25 cellular contexts compared by ENCODE assay signal in the genomic region with DNA sequence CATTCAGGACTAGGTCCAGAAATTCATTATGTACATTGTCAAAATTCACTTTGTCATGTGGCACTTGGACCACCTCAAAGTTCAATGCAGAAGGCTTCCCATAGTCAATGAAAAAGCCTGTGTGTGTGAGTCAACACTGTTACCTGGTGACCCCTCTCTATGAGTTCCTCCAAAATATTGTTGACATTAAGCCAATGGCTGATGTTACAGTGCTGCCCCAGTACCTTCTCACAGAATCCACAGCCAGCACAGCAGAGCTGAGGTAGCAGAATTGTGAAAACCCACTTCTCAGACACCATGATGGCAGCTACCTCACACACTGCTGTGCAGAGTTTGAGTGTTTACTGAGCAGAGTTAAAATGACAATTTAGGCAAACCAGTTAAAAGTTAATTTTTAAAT. TPM values are rescaled to one million over a fixed set of nuclear protein-coding genes. Genes with fewer than 3 reads are reported as not detected.
A peak's percentile ranks its signal among the peaks of the same experiment; 100 is the strongest.
DNase-seq lines count a peak whose midpoint lies in the region; ATAC-seq, FAIRE-seq and TF ChIP-seq lines count a peak whose summit lies in the region.
"Had no signal": no experiment of that assay in that cellular context is flagged by ENCODE, and none has a peak within 500 bp of the region (broad histone marks: within the 10 kb centered on the region; RNA-seq: fewer than 3 reads in every experiment).

No MANE protein-coding gene starts in this region.

- peak in 1 of 2 experiments; percentile 19; a peak in 1 of 6 replicates for ATAC-seq in A549
- ATAC-seq in HepG2, result peak; percentile 95
- ATAC-seq in HG03280 (IDR thresholded peaks at IDR 0.05; ENCODE audit: unreplicated experiment), result no peak
- ATAC-seq: K562 had no signal

- H3K4me3 ChIP-seq in A549 (no peak overlapping the region), epithelial cell of proximal tubule (ENCODE audit: low read depth, low read length) (no peak overlapping the region), HepG2 (replicated peaks in 1 of 3; ENCODE audit: insufficient read depth in 1 of 3, low read depth in 2 of 3, low read length in 3 of 3) (no peak overlapping the region)
- H3K4me3 ChIP-seq: K562 had no signal

- no peak overlapping the region for H3K9ac ChIP-seq in HepG2 (ENCODE audit: insufficient read depth, low read depth, low read length)

- TF ChIP-seq RAD21 in A549 (conservative IDR thresholded peaks at IDR 0.05 in 1 of 2, IDR thresholded peaks at IDR 0.05 in 1 of 2) (no peak), HepG2 (CRISPR knock-in tag; IDR thresholded peaks at IDR 0.05) (no peak)

- no peak for TF ChIP-seq POLR2A in A549 (IDR thresholded peaks at IDR 0.05; ENCODE audit: low read length)
- TF ChIP-seq POLR2A in HepG2 (IDR thresholded peaks at IDR 0.05; ENCODE audit: insufficient read depth in 1 of 2, low read depth in 2 of 2, low read length in 2 of 2), result no peak

- H3K4me1 Mint-ChIP-seq in nephron, result no peaks in the 10 kb centered on the region
- no peaks in the 10 kb centered on the region for H3K4me1 Mint-ChIP-seq in activated CD4-positive, alpha-beta memory T cell treated with anti-CD3 and anti-CD28 coated beads for 36 hours (ENCODE audit: low read depth)
- H3K4me1 Mint-ChIP-seq: CD4-positive, CD25-positive, alpha-beta regulatory T cell; CD8-positive, alpha-beta memory T cell had no signal

- no TSS peak for BruUV-seq in HepG2 (replicated peaks; lab: Mats Ljungman, UMichigan)

- H3K9me3 Mint-ChIP-seq in nephron, result no peaks in the 10 kb centered on the region
- H3K9me3 Mint-ChIP-seq in activated CD4-positive, alpha-beta memory T cell treated with anti-CD3 and anti-CD28 coated beads for 36 hours, result no peaks in the 10 kb centered on the region

- H3K79me2 ChIP-seq in HepG2 (ENCODE audit: insufficient read depth, low read length), result no peaks in the 10 kb centered on the region

- no peaks in the 10 kb centered on the region for H3K36me3 ChIP-seq in HepG2 (replicated peaks in 1 of 2; ENCODE audit: control insufficient read depth in 1 of 2, insufficient read depth in 2 of 2, low read length in 2 of 2)
- H3K36me3 ChIP-seq: BE2C had no signal

- H3K4me2 ChIP-seq in A549, result peak overlapping the region; percentile 21; the same call in 1 of the 3 replicates
- peak overlapping the region; percentile 2 for H3K4me2 ChIP-seq in HepG2 (ENCODE audit: low read depth, low read length)

- POLR2A ChIA-PET in A549 (lab: Yijun Ruan, JAX), result no interaction called here
- POLR2A ChIA-PET in HepG2 (lab: Yijun Ruan, JAX), result no interaction called here
- POLR2A ChIA-PET in activated CD4-positive, alpha-beta memory T cell treated with anti-CD3 and anti-CD28 coated beads for 36 hours (lab: Charles Lee), result no interaction called here

- no peaks in the 10 kb centered on the region for H3K27me3 Mint-ChIP-seq in nephron (ENCODE audit: low read depth)
- H3K27me3 Mint-ChIP-seq in activated CD4-positive, alpha-beta memory T cell treated with anti-CD3 and anti-CD28 coated beads for 36 hours, result peaks cover 1% of the 10 kb centered on the region
- H3K27me3 Mint-ChIP-seq: CD4-positive, CD25-positive, alpha-beta regulatory T cell; CD8-positive, alpha-beta memory T cell had no signal

- no peak overlapping the region for H3K4me3 Mint-ChIP-seq in nephron
- H3K4me3 Mint-ChIP-seq in activated CD4-positive, alpha-beta memory T cell treated with anti-CD3 and anti-CD28 coated beads for 36 hours, result no peak overlapping the region
- H3K4me3 Mint-ChIP-seq: CD4-positive, CD25-positive, alpha-beta regulatory T cell; CD8-positive, alpha-beta memory T cell; H9 had no signal

- no peak for TF ChIP-seq EP300 in A549 (IDR thresholded peaks at IDR 0.05)
- peak in 1 of 2 experiments; percentile 30; a peak in 1 of 4 replicates for TF ChIP-seq EP300 in HepG2 (IDR thresholded peaks at IDR 0.05; ENCODE audit: low read depth in 2 of 2, low read length in 2 of 2)
- TF ChIP-seq EP300 in HepG2 (CRISPR knock-in tag; IDR thresholded peaks at IDR 0.05; ENCODE audit: borderline replicate concordance), result no peak

- no peaks in the 10 kb centered on the region for H3K4me1 ChIP-seq in A549
- H3K4me1 ChIP-seq in HepG2 (ENCODE audit: insufficient read depth, low read length), result peaks cover 8% of the 10 kb centered on the region
- H3K4me1 ChIP-seq: BE2C had no signal

- CTCF ChIA-PET in A549 (lab: Yijun Ruan, JAX) (no interaction called here), HepG2 (lab: Yijun Ruan, JAX; ENCODE audit: low intra/inter-chr PET ratio, low total read pairs) (no interaction called here)
- CTCF ChIA-PET in activated CD4-positive, alpha-beta memory T cell treated with anti-CD3 and anti-CD28 coated beads for 36 hours (lab: Charles Lee), result no interaction called here

- no peaks in the 10 kb centered on the region for H4K20me1 ChIP-seq in HepG2 (ENCODE audit: insufficient read depth, low read length)

- peak overlapping the region in 2 of 3 experiments; percentile 46 to 73 for H3K27ac Mint-ChIP-seq in nephron
- H3K27ac Mint-ChIP-seq in activated CD4-positive, alpha-beta memory T cell treated with anti-CD3 and anti-CD28 coated beads for 36 hours, result no peak overlapping the region
- H3K27ac Mint-ChIP-seq: CD4-positive, CD25-positive, alpha-beta regulatory T cell; CD8-positive, alpha-beta memory T cell; H9 had no signal

- TF ChIP-seq CTCF in A549 (IDR thresholded peaks at IDR 0.05), result no peak
- no peak for TF ChIP-seq CTCF in epithelial cell of proximal tubule (conservative IDR thresholded peaks at IDR 0.05; ENCODE audit: low read depth, low read length)
- TF ChIP-seq CTCF in HepG2 (CRISPR knock-in tag; IDR thresholded peaks at IDR 0.05), result no peak
- TF ChIP-seq CTCF in nephron (IDR thresholded peaks at IDR 0.05; ENCODE audit: unreplicated experiment in 3 of 3), result no peak

- no peaks in the 10 kb centered on the region for H3K36me3 Mint-ChIP-seq in nephron (ENCODE audit: low read depth)
- H3K36me3 Mint-ChIP-seq in activated CD4-positive, alpha-beta memory T cell treated with anti-CD3 and anti-CD28 coated beads for 36 hours, result no peaks in the 10 kb centered on the region
- H3K36me3 Mint-ChIP-seq: CD4-positive, CD25-positive, alpha-beta regulatory T cell; CD8-positive, alpha-beta memory T cell had no signal

- H2AFZ ChIP-seq in HepG2 (ENCODE audit: low read length), result no peak overlapping the region

- intact Hi-C loops in HepG2 (cut with micrococcal nuclease; ENCODE audit: unreplicated experiment), result no loop called here
- intact Hi-C loops in activated CD4-positive, alpha-beta memory T cell treated with anti-CD3 and anti-CD28 coated beads for 36 hours (cut with micrococcal nuclease), result no loop called here

- H3K27ac ChIP-seq in A549, result no peak overlapping the region; a peak in 1 of 6 replicates
- no peak overlapping the region for H3K27ac ChIP-seq in HepG2 (ENCODE audit: extremely low read length, insufficient read depth, low read length)
- H3K27ac ChIP-seq: HL-60 had no signal

- in situ Hi-C loops in HepG2 (cut with HindIII; ENCODE audit: extremely low pct_ligation_motif_present, low pct_unique_long_range_greater_than_20kb), result no loop called here
- in situ Hi-C loops in ACHN (cut with HindIII; ENCODE audit: low pct_ligation_motif_present, low pct_unique_long_range_greater_than_20kb, low sequenced_read_pairs), result no loop called here

- FAIRE-seq in A549 (lab: Jason Lieb, UNC), result no peak
- FAIRE-seq in HepG2 (lab: Jason Lieb, UNC), result no peak
- FAIRE-seq: D721Med, G401.6, GM12891, GM19239, H1, K562 had no signal

- DNase-seq in A549 (ENCODE audit: low read depth in 1 of 2, low spot score in 1 of 2), result peak in 1 of 2 experiments; percentile 33
- DNase-seq in epithelial cell of proximal tubule (ENCODE audit: low read depth), result peak; percentile 16
- DNase-seq in HepG2 (ENCODE audit: low spot score), result peak; percentile 39
- DNase-seq in ACHN, result no peak
- no peak for DNase-seq in activated CD4-positive, alpha-beta memory T cell treated with anti-CD3 and anti-CD28 coated beads for 36 hours
- DNase-seq: 8988T; BE2C; C1 segment of cervical spinal cord; CD4-positive, CD25-positive, alpha-beta regulatory T cell; CD8-positive, alpha-beta memory T cell; COR-L47; DND-41; EL; H9; IMR-90 had no signal

- H3K9me3 ChIP-seq in A549 (no peaks in the 10 kb centered on the region), HepG2 (ENCODE audit: low read length) (peaks cover 11% of the 10 kb centered on the region; the same call in 1 of the 2 replicates)
- H3K9me3 ChIP-seq: BE2C had no signal

- H3K27me3 ChIP-seq in HepG2 (ENCODE audit: control insufficient read depth in 1 of 2, insufficient read depth in 2 of 2, low read length in 2 of 2), result no peaks in the 10 kb centered on the region
- H3K27me3 ChIP-seq: BE2C had no signal

RNA-seq across cellular contexts. Expression of gene UGT2B4, which starts 22.4 kb away (rescaled TPM):
- polyA plus RNA-seq in A549 (2011; rRNA removed) (0.27 and 0.37 TPM in 2 replicates), A549 (2017; fragmentation: RNase III; extraction: RNeasy Plus Mini Kit Qiagen cat#74134 plus additional on column Dnase treatment) (0.05 TPM in 2 of 3 replicates, not detected in the other), HepG2 (2011; rRNA removed) (5.0 and 14.1 TPM in 2 replicates)
- polyA plus RNA-seq in A549 (2012; cell fraction: cytosol; rRNA removed), result not detected in 2 replicates
- not detected in 2 replicates for polyA plus RNA-seq in A549 (2012; cell fraction: nucleus; rRNA removed)
- polyA minus RNA-seq in A549 (2011; rRNA and poly(A)+ RNA removed), result 0.29 TPM in 1 of 2 replicates, not detected in the other
- total RNA-seq in epithelial cell of proximal tubule (0.22 and 10.5 TPM in 2 replicates), HepG2 (2016; rRNA removed; fragmentation: Illumina TruSeq; extraction: Trizol) (9.3 and 14.2 TPM in 2 replicates)
- 0.88 and 1.0 TPM in 2 replicates for total RNA-seq in HepG2 (2016; cell fraction: cytosol; rRNA removed; fragmentation: Illumina TruSeq; extraction: Trizol; ENCODE audit: low read depth)
- total RNA-seq in HepG2 (2016; cell fraction: insoluble cytoplasmic fraction; rRNA removed; fragmentation: Illumina TruSeq; extraction: Trizol), result 8.7 and 13.6 TPM in 2 replicates
- 2.7 and 2.8 TPM in 2 replicates for total RNA-seq in HepG2 (2016; cell fraction: membrane; rRNA removed; fragmentation: Illumina TruSeq; extraction: Trizol)
- 11.5 TPM in 2 replicates for total RNA-seq in HepG2 (2016; cell fraction: nucleus; rRNA removed; fragmentation: Illumina TruSeq; extraction: Trizol)
- 2.0 and 12.3 TPM in 2 replicates for polyA plus RNA-seq in HepG2 (2011; cell fraction: cytosol; rRNA removed)
- polyA plus RNA-seq in HepG2 (2011; cell fraction: nucleus; rRNA removed), result 1.1 and 4.2 TPM in 2 replicates
- polyA plus RNA-seq in HepG2 (2012), result 9.5 and 16.5 TPM in 2 replicates
- polyA plus RNA-seq in HepG2 (2016; cell fraction: cytosol; fragmentation: Illumina TruSeq; extraction: Trizol; ENCODE audit: low read depth), result 0.87 and 1.3 TPM in 2 replicates
- 7.2 and 7.4 TPM in 2 replicates for polyA plus RNA-seq in HepG2 (2016; cell fraction: insoluble cytoplasmic fraction; fragmentation: Illumina TruSeq; extraction: Trizol; ENCODE audit: low read depth)
- polyA plus RNA-seq in HepG2 (2016; cell fraction: membrane; fragmentation: Illumina TruSeq; extraction: Trizol; ENCODE audit: low read depth), result 1.5 and 1.6 TPM in 2 replicates
- 12.0 and 12.1 TPM in 2 replicates for polyA plus RNA-seq in HepG2 (2016; cell fraction: nucleus; fragmentation: Illumina TruSeq; extraction: Trizol; ENCODE audit: insufficient read depth, low read depth)
- polyA minus RNA-seq in HepG2 (2011; rRNA and poly(A)+ RNA removed; ENCODE audit: low replicate concordance), result 1.2 TPM in 1 of 2 replicates, not detected in the other
- polyA minus RNA-seq in HepG2 (2011; cell fraction: cytosol; rRNA and poly(A)+ RNA removed), result 3.2 and 19.0 TPM in 2 replicates
- polyA minus RNA-seq in HepG2 (2011; cell fraction: nucleus; rRNA and poly(A)+ RNA removed), result 6.8 and 22.0 TPM in 2 replicates
- not detected for total RNA-seq in activated CD4-positive, alpha-beta memory T cell treated with anti-CD3 and anti-CD28 coated beads for 36 hours
- total RNA-seq: CD4-positive, CD25-positive, alpha-beta regulatory T cell; CD8-positive, alpha-beta memory T cell; H1; H9; HT1080; IMR-90 had no signal
- polyA plus RNA-seq: CD4-positive, CD25-positive, alpha-beta regulatory T cell; CD8-positive, alpha-beta memory T cell; H1; IMR-90; K562 had no signal

Comparison
In these comparisons a context has a peak if more than half of its experiments do, and no peak if none do; other contexts are left out.
1. DNase-seq: peak in epithelial cell of proximal tubule (single experiment) and HepG2 (single experiment); none in ACHN (single experiment) and activated CD4-positive, alpha-beta memory T cell treated with anti-CD3 and anti-CD28 coated beads for 36 hours (single experiment).
2. Of the 38 proteins assayed by ChIP-seq in both HepG2 and A549: peak only in HepG2: EHMT2, FOSL2 and MAFK; only in A549: none; in both: none; in neither: 34; mixed calls (peak in some experiments, not most) for 1.